Comparison of ENCODE assay signal across 13 cellular contexts in the genomic region with DNA sequence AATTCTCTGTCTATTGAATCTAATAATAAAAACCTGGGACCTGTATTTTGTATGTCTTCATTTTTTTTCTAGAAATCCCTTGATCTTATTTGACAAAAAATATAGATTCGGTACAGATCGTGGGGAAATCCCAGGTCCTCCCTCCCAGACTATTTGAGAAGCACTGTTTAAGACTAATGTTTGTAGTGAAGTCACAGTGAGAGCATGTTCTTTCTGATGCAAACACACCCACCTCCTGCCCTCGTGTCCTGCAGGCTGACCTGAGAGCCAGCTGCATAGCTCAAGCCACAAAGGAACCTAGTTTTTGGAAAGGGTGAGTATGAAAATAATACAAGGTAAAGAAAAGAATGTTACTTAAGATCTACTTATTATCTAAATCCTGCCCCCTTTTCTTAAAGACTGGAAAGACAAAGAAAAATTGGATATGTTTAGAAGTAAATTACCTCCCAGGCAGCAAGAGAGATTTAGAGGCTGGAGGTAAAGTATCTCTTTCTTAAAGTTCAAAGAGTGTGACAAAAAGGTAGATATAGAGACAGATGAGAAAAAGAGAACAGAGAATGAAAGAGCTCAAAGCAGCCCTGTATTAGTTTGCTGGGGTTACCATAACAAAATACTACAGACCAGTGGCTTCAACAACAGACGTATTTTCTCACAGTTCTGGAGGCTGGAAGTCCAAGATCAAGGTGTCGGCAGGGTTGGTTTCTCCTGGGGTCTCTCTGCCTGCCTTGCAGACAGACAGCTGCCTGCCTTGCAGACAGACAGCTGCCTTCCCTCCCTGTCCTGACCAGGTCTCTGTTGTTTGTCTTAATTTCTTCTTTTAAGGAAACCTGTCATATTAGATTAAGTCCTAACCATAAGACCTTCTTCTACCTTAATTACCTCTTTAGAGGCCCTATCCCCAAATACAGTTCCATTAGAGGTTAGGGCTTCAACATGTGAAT. TPM values are rescaled to one million over a fixed set of nuclear protein-coding genes. Genes with fewer than 3 reads are reported as not detected.
DNase-seq lines count a peak whose midpoint lies in the region; ATAC-seq, FAIRE-seq and TF ChIP-seq lines count a peak whose summit lies in the region.
"Had no signal": no experiment of that assay in that cellular context is flagged by ENCODE, and none has a peak within 500 bp of the region (broad histone marks: within the 10 kb centered on the region; RNA-seq: fewer than 3 reads in every experiment).

No MANE protein-coding gene starts in this region.

- no peaks in the 10 kb centered on the region for H3K9me3 Mint-ChIP-seq in activated T-helper 2 cell treated with anti-CD3 and anti-CD28 coated beads, Interferon-gamma antibody, Interleukin-2, Interleukin-4, amounts not matched to agents 10 μg/mL and 5 μg/mL and 100 μg/mL, durations not matched to agents 14 hours and 24 hours and 36 hours
- H3K9me3 Mint-ChIP-seq: type B pancreatic cell had no signal

- no peak for TF ChIP-seq CTCF in K562 (IDR thresholded peaks at IDR 0.05 in 2 of 3, conservative IDR thresholded peaks at IDR 0.05 in 1 of 3; ENCODE audit: insufficient read depth in 2 of 3, low read depth in 1 of 3, low read length in 3 of 3)
- TF ChIP-seq CTCF in upper lobe of right lung (IDR thresholded peaks at IDR 0.05) = no peak

- H3K9me3 ChIP-seq in K562 (replicated peaks; ENCODE audit: control insufficient read depth, insufficient read depth, low read depth, low read length) (no peaks in the 10 kb centered on the region), upper lobe of right lung (no peaks in the 10 kb centered on the region)
- H3K9me3 ChIP-seq: ascending aorta had no signal

- H3K27ac Mint-ChIP-seq in activated T-helper 2 cell treated with anti-CD3 and anti-CD28 coated beads, Interferon-gamma antibody, Interleukin-2, Interleukin-4, amounts not matched to agents 10 μg/mL and 5 μg/mL and 100 μg/mL, durations not matched to agents 14 hours and 24 hours and 36 hours = no peak overlapping the region
- H3K27ac Mint-ChIP-seq: type B pancreatic cell had no signal

- H3K36me3 ChIP-seq in K562 (ENCODE audit: control insufficient read depth, insufficient read depth, low read length) (no peaks in the 10 kb centered on the region), upper lobe of right lung (no peaks in the 10 kb centered on the region)
- H3K36me3 ChIP-seq: ascending aorta had no signal

- CTCF ChIA-PET in K562 (lab: Yijun Ruan, JAX; ENCODE audit: low intra/inter-chr PET ratio) = interaction anchor here (0.6 to 4.3 kb wide), 5 partner anchors 12 to 329 kb away, joined by 3 to 44 read pairs (median 16); no protein-coding TSS in a partner anchor

- H3K4me3 Mint-ChIP-seq in activated T-helper 2 cell treated with anti-CD3 and anti-CD28 coated beads, Interferon-gamma antibody, Interleukin-2, Interleukin-4, amounts not matched to agents 10 μg/mL and 5 μg/mL and 100 μg/mL, durations not matched to agents 14 hours and 24 hours and 36 hours (ENCODE audit: low read depth) = no peak overlapping the region
- H3K4me3 Mint-ChIP-seq: type B pancreatic cell had no signal

- H3K27ac ChIP-seq in K562 (ENCODE audit: extremely low read depth, low read depth, low read length) = no peak overlapping the region
- H3K27ac ChIP-seq in upper lobe of right lung = no peak overlapping the region
- H3K27ac ChIP-seq: ascending aorta, epithelial cell of prostate had no signal

- H3K79me2 ChIP-seq in K562 (ENCODE audit: control insufficient read depth, insufficient read depth, low read length) = no peaks in the 10 kb centered on the region

- TF ChIP-seq RAD21 in K562 (CRISPR knock-in tag; conservative IDR thresholded peaks at IDR 0.05 in 1 of 2, IDR thresholded peaks at IDR 0.05 in 1 of 2) = no peak

- 9% methylated on average over 5 of the region's 5 CpGs for whole genome bisulfite sequencing in K562 (ENCODE audit: insufficient coverage, low coverage, missing lambda C conversion rate)

- DNase-seq in K562 (ENCODE audit: extremely low read depth in 1 of 4, low spot score in 3 of 4) (no peak), H54 (ENCODE audit: insufficient read length, low spot score) (no peak), upper lobe of right lung (no peak), NCI-H2081 (lab: John Stamatoyannopoulos, UW) (no peak)
- no peak for DNase-seq in activated T-helper 2 cell treated with anti-CD3 and anti-CD28 coated beads, Interferon-gamma antibody, Interleukin-2, Interleukin-4, amounts not matched to agents 10 μg/mL and 5 μg/mL and 100 μg/mL, durations not matched to agents 14 hours and 24 hours and 36 hours (ENCODE audit: low spot score)
- DNase-seq: NCI-H2029, SIG-M5 had no signal

- in situ Hi-C loops in K562 (cut with MboI) = no loop called here

- ATAC-seq in GM18861 (IDR thresholded peaks at IDR 0.05; ENCODE audit: unreplicated experiment) (peak; percentile 14), GM21619 (IDR thresholded peaks at IDR 0.05; ENCODE audit: unreplicated experiment) (peak; percentile 24), HG03135 (IDR thresholded peaks at IDR 0.05; ENCODE audit: unreplicated experiment) (peak; percentile 38), K562 (peak; percentile 70), upper lobe of right lung (no peak)

- no peak overlapping the region for H3K4me2 ChIP-seq in K562 (ENCODE audit: insufficient read depth, low read length)

- no peaks in the 10 kb centered on the region for H3K36me3 Mint-ChIP-seq in activated T-helper 2 cell treated with anti-CD3 and anti-CD28 coated beads, Interferon-gamma antibody, Interleukin-2, Interleukin-4, amounts not matched to agents 10 μg/mL and 5 μg/mL and 100 μg/mL, durations not matched to agents 14 hours and 24 hours and 36 hours (ENCODE audit: low read depth)
- H3K36me3 Mint-ChIP-seq: type B pancreatic cell had no signal

- FAIRE-seq in K562 (lab: Jason Lieb, UNC) = no peak
- FAIRE-seq in H54 (lab: Jason Lieb, UNC) = no peak

- POLR2A ChIA-PET in K562 (lab: Yijun Ruan, JAX) = interaction anchor here (1.2 kb wide), 1 partner anchor 325 kb away, joined by 3 read pairs; no protein-coding TSS in a partner anchor

- peak overlapping the region; percentile 93 for H2AFZ ChIP-seq in K562 (ENCODE audit: low read depth, low read length)

- H3K9me1 ChIP-seq in K562 (ENCODE audit: control insufficient read depth, insufficient read depth, low read length) = no peaks in the 10 kb centered on the region

- H3K27me3 Mint-ChIP-seq in activated T-helper 2 cell treated with anti-CD3 and anti-CD28 coated beads, Interferon-gamma antibody, Interleukin-2, Interleukin-4, amounts not matched to agents 10 μg/mL and 5 μg/mL and 100 μg/mL, durations not matched to agents 14 hours and 24 hours and 36 hours (ENCODE audit: low read depth) = peaks cover 13% of the 10 kb centered on the region

- H3K27me3 ChIP-seq in K562 (ENCODE audit: control insufficient read depth in 2 of 2, insufficient read depth in 2 of 2, low read length in 2 of 2) (peaks cover 0 to 9% of the 10 kb centered on the region in 2 experiments; a peak in 1 of 5 replicates), upper lobe of right lung (no peaks in the 10 kb centered on the region)
- H3K27me3 ChIP-seq: ascending aorta had no signal

- intact Hi-C loops in K562 (cut with micrococcal nuclease) = loop anchor here (1.0 to 5.0 kb wide), 6 partner anchors 33 to 469 kb away; no protein-coding TSS in a partner anchor
- intact Hi-C loops in upper lobe of right lung (cut with DNase I) = loop anchor here (10.0 kb wide), 2 partner anchors 127 to 327 kb away; no protein-coding TSS in a partner anchor
- intact Hi-C loops in activated T-helper 2 cell treated with anti-CD3 and anti-CD28 coated beads, Interferon-gamma antibody, Interleukin-2, Interleukin-4, amounts not matched to agents 10 μg/mL and 5 μg/mL and 100 μg/mL, durations not matched to agents 14 hours and 24 hours and 36 hours (cut with micrococcal nuclease) = loop anchor here (1.0 kb wide), 2 partner anchors 136 to 325 kb away; no protein-coding TSS in a partner anchor

- H3K9ac ChIP-seq in K562 (ENCODE audit: insufficient read depth in 1 of 2, low read depth in 2 of 2, low read length in 2 of 2) = no peak overlapping the region

- H3K4me3 ChIP-seq in K562 (no peak overlapping the region), upper lobe of right lung (no peak overlapping the region)
- H3K4me3 ChIP-seq: ascending aorta had no signal

- H3K4me1 ChIP-seq in K562 (replicated peaks in 1 of 2; ENCODE audit: control insufficient read depth in 2 of 2, insufficient read depth in 2 of 2, low read length in 2 of 2) (peaks cover 0 to 3% of the 10 kb centered on the region in 2 experiments; a peak in 1 of 5 replicates), upper lobe of right lung (no peaks in the 10 kb centered on the region)
- H3K4me1 ChIP-seq: ascending aorta had no signal

- no TSS peak for BruUV-seq in K562 (replicated peaks; lab: Mats Ljungman, UMichigan)

- H3K4me1 Mint-ChIP-seq in activated T-helper 2 cell treated with anti-CD3 and anti-CD28 coated beads, Interferon-gamma antibody, Interleukin-2, Interleukin-4, amounts not matched to agents 10 μg/mL and 5 μg/mL and 100 μg/mL, durations not matched to agents 14 hours and 24 hours and 36 hours (ENCODE audit: low read depth) = no peaks in the 10 kb centered on the region

- TF ChIP-seq EP300 in K562 (IDR thresholded peaks at IDR 0.05; ENCODE audit: low read length) = no peak

- TF ChIP-seq POLR2A in K562 (conservative IDR thresholded peaks at IDR 0.05) (no peak), H54 (IDR thresholded peaks at IDR 0.05; ENCODE audit: low read depth, low read length) (no peak)

- no peaks in the 10 kb centered on the region for H4K20me1 ChIP-seq in K562 (replicated peaks; ENCODE audit: control insufficient read depth, insufficient read depth, low read length)

RNA-seq across cellular contexts. Expression of gene DCTD, which starts 20.4 kb away (rescaled TPM):
- 102 and 114 TPM in 2 replicates for total RNA-seq in K562 (2011; cell fraction: chromatin; rRNA removed; ENCODE audit: low replicate concordance)
- total RNA-seq in K562 (2011; cell fraction: nucleolus; rRNA removed) = 84.7 and 95.4 TPM in 2 replicates
- total RNA-seq in K562 (2011; cell fraction: nucleoplasm; rRNA removed) = 123 and 174 TPM in 2 replicates
- total RNA-seq in K562 (2014; rRNA removed) (54.8 and 63.8 TPM in 2 replicates), K562 (2014; rRNA removed; fragmentation: Illumina TruSeq; extraction: Trizol) (71.6 and 81.9 TPM in 2 replicates), K562 (2015; rRNA removed; fragmentation: Illumina TruSeq; extraction: Trizol) (75.1 and 76.5 TPM in 2 replicates), K562 (2021) (93.7 and 101 TPM in 2 replicates), upper lobe of right lung (88.6 TPM)
- polyA plus RNA-seq in K562 (2011; rRNA removed) (113 and 114 TPM in 2 replicates), K562 (2014; fragmentation: Illumina TruSeq; extraction: Trizol) (94.6 and 99.4 TPM in 2 replicates), K562 (2014; fragmentation: Nextera tagmentation; extraction: Ambion mirVana) (10 to 100 TPM; 38.7 to 51.8 TPM), K562 (2014; rRNA removed) (80.0 and 81.8 TPM in 2 replicates)
- polyA plus RNA-seq in K562 (2011; cell fraction: cytosol; rRNA removed) = 83.1 and 112 TPM in 2 replicates
- 148 and 169 TPM in 2 replicates for polyA plus RNA-seq in K562 (2011; cell fraction: nucleus; rRNA removed)
- polyA plus RNA-seq in K562 (2012) = 77.9 and 94.5 TPM in 2 replicates
- 128 and 153 TPM in 2 replicates for polyA minus RNA-seq in K562 (2011; rRNA and poly(A)+ RNA removed)
- polyA minus RNA-seq in K562 (2011; cell fraction: cytosol; rRNA and poly(A)+ RNA removed) = 40.1 and 42.8 TPM in 2 replicates
- polyA minus RNA-seq in K562 (2011; cell fraction: nucleus; rRNA and poly(A)+ RNA removed) = 45.5 and 68.2 TPM in 2 replicates
- total RNA-seq in activated T-helper 2 cell treated with anti-CD3 and anti-CD28 coated beads, Interferon-gamma antibody, Interleukin-2, Interleukin-4, amounts not matched to agents 10 μg/mL and 5 μg/mL and 100 μg/mL, durations not matched to agents 14 hours and 24 hours and 36 hours = 121 and 133 TPM in 2 replicates
